1 cellular context compared by ENCODE assay signal in genomic region chr2:203759692-203760365, GRCh38.
TF ChIP-seq lines count a peak whose summit lies in the region.

No MANE protein-coding gene starts in this region.

TF ChIP-seq in H1, 55 proteins besides CTCF, POLR2A, EP300 and RAD21:
- TF ChIP-seq HDAC6 (IDR thresholded peaks at IDR 0.05; ENCODE audit: low read depth, low read length): no peak
- TF ChIP-seq CHD7 (IDR thresholded peaks at IDR 0.05; ENCODE audit: insufficient replicate concordance, low read length): no peak
- no peak for TF ChIP-seq CTBP2 (IDR thresholded peaks at IDR 0.05; ENCODE audit: borderline replicate concordance, insufficient read depth, insufficient read length, low read length)
- TF ChIP-seq GABPA (IDR thresholded peaks at IDR 0.05; ENCODE audit: borderline replicate concordance, insufficient read depth, low read length): no peak
- no peak for TF ChIP-seq CEBPB (IDR thresholded peaks at IDR 0.05; ENCODE audit: low read depth, low read length)
- TF ChIP-seq MAX (IDR thresholded peaks at IDR 0.05): no peak
- no peak for TF ChIP-seq NANOG (IDR thresholded peaks at IDR 0.05; ENCODE audit: insufficient read depth, low read depth, low read length, poor library complexity, severe bottlenecking)
- no peak for TF ChIP-seq TAF1 (IDR thresholded peaks at IDR 0.05; ENCODE audit: low read depth, low read length)
- TF ChIP-seq RNF2 (IDR thresholded peaks at IDR 0.05; ENCODE audit: borderline replicate concordance, low read depth, low read length, missing control alignments, poor library complexity, severe bottlenecking): no peak
- TF ChIP-seq PHF8 (conservative IDR thresholded peaks at IDR 0.05; ENCODE audit: low read depth, low read length): no peak
- no peak for TF ChIP-seq KDM1A (IDR thresholded peaks at IDR 0.05; ENCODE audit: borderline replicate concordance, low read length)
- no peak for TF ChIP-seq ASH2L (IDR thresholded peaks at IDR 0.05; ENCODE audit: low read length)
- no peak for TF ChIP-seq RBBP5 (IDR thresholded peaks at IDR 0.05; ENCODE audit: borderline replicate concordance, low read depth, low read length)
- TF ChIP-seq EZH2 (IDR thresholded peaks at IDR 0.05; ENCODE audit: low read depth, low read length, severe bottlenecking): no peak
- no peak for TF ChIP-seq E2F6 (IDR thresholded peaks at IDR 0.05)
